1 cellular context compared by ENCODE assay signal in genomic region chr12:1791104-1791927, GRCh38.
TF ChIP-seq lines count a peak whose summit lies in the region.

No MANE protein-coding gene starts in this region.

TF ChIP-seq in H1, 55 proteins besides CTCF, POLR2A, EP300 and RAD21:
- TF ChIP-seq HDAC2 (IDR thresholded peaks at IDR 0.05; ENCODE audit: borderline replicate concordance in 1 of 2, low read depth in 2 of 2, low read length in 2 of 2) (no peak), KDM5A (IDR thresholded peaks at IDR 0.05; ENCODE audit: low read length) (no peak)
